ENCODE assay signal across 8 cellular contexts in the genomic region with DNA sequence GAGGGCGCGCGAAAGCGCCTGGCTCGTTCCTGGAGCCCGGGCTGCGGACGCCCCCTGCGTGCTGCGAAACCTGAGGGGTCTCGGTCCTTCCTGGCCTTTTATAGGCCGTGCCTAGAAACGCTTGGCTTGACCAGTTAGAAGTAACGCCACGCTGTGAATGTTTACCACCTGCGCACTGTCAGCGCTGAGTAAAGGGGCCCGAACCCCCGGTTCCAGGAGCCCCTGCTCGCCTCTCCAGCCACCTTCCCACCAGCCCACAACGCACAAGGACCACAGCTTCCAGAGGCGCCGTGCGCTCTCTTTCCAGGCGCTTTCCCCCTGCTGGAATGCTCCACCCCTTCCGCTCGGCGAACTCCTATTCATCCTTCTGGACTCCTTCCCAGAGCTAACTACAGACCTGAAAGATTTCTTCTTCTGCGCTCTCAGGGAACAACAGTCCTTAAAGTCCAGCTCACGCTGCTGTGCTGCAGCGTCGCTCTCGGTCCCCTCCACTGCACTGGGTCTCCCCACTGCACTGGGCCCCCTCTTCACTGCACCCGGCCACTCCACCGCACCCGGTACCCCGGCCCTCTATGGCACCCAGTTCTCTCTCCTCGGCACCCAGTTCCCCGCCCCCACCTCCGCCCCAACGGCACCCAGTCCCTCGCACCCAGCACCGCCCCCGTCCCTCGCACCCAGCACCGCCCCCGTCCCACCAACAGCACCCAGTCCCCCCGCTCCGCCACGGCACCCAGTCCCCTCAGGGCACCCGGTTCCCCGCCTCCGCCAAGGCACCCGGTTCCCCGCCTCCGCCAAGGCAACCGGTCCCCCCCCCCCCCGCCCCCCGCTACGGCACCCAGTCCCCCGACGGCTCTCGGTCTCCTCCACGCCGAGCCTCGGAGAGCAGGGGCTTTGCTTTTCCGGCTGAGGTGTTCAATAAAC.
DNase-seq lines count a peak whose midpoint lies in the region; ATAC-seq, FAIRE-seq and TF ChIP-seq lines count a peak whose summit lies in the region.

No MANE protein-coding gene starts in this region.

- POLR2A ChIA-PET in PC-3 (lab: Charles Lee; ENCODE audit: unreplicated experiment) = no interaction called here
- POLR2A ChIA-PET in HepG2 (lab: Yijun Ruan, JAX) = no interaction called here

- H3K9ac ChIP-seq in PC-3 (ENCODE audit: low read length) = peak overlapping the region; percentile 47
- no peak overlapping the region for H3K9ac ChIP-seq in mammary epithelial cell (ENCODE audit: insufficient read depth, low read length)
- peak overlapping the region; percentile 67 for H3K9ac ChIP-seq in HepG2 (ENCODE audit: insufficient read depth, low read depth, low read length)
- H3K9ac ChIP-seq in subcutaneous abdominal adipose tissue (ENCODE audit: low read length in 5 of 5) = peak overlapping the region in 1 of 5 donors; percentile 76

- DNase-seq in EL (peak; percentile 40), PC-3 (no peak), mammary epithelial cell (no peak), HepG2 (ENCODE audit: low spot score) (no peak)

- peak overlapping the region; percentile 73 for H3K4me3 ChIP-seq in PC-3 (ENCODE audit: low read length)
- peak overlapping the region; percentile 48 to 60 (median 53) for H3K4me3 ChIP-seq in mammary epithelial cell (replicated peaks in 1 of 3; ENCODE audit: insufficient read depth in 1 of 3, low read depth in 2 of 3, low read length in 3 of 3)
- H3K4me3 ChIP-seq in HepG2 (replicated peaks in 1 of 3; ENCODE audit: insufficient read depth in 1 of 3, low read depth in 2 of 3, low read length in 3 of 3) = peak overlapping the region; percentile 57 to 70 (median 68); a peak in 5 of 6 replicates
- peak overlapping the region; percentile 71 to 92 (median 75) for H3K4me3 ChIP-seq in subcutaneous abdominal adipose tissue (ENCODE audit: low read depth in 1 of 5, low read length in 5 of 5)

- intact Hi-C loops in PC-3 (cut with micrococcal nuclease) = loop anchor here (2.0 to 5.0 kb wide), 2 partner anchors 70 to 388 kb away; a partner anchor contains a TSS
- intact Hi-C loops in mammary epithelial cell (cut with micrococcal nuclease) = loop anchor here (1.0 to 10.0 kb wide), 5 partner anchors 70 to 1490 kb away; no protein-coding TSS in a partner anchor
- intact Hi-C loops in HepG2 (cut with micrococcal nuclease; ENCODE audit: unreplicated experiment) = loop anchor here (1.0 to 5.0 kb wide), 2 partner anchors 70 to 598 kb away; no protein-coding TSS in a partner anchor

- H3K79me2 ChIP-seq in PC-3 (ENCODE audit: low read length) (no peaks in the 10 kb centered on the region), mammary epithelial cell (ENCODE audit: insufficient read depth, low read length) (no peaks in the 10 kb centered on the region), HepG2 (ENCODE audit: insufficient read depth, low read length) (no peaks in the 10 kb centered on the region)

- no peaks in the 10 kb centered on the region for H3K27me3 ChIP-seq in PC-3 (ENCODE audit: low read length)
- H3K27me3 ChIP-seq in mammary epithelial cell (ENCODE audit: insufficient read depth, low read length) = no peaks in the 10 kb centered on the region
- no peaks in the 10 kb centered on the region for H3K27me3 ChIP-seq in HepG2 (ENCODE audit: control insufficient read depth in 1 of 2, insufficient read depth in 2 of 2, low read length in 2 of 2)
- peaks cover 0 to 4% (median 0%) of the 10 kb centered on the region in 5 donors for H3K27me3 ChIP-seq in subcutaneous abdominal adipose tissue (ENCODE audit: control insufficient read depth in 5 of 5, insufficient read depth in 4 of 5, low read length in 5 of 5)

- BruUV-seq in PC-3 (replicated peaks; lab: Mats Ljungman, UMichigan) = no TSS peak
- no TSS peak for BruUV-seq in mammary epithelial cell (replicated peaks; lab: Mats Ljungman, UMichigan)
- BruUV-seq in HepG2 (replicated peaks; lab: Mats Ljungman, UMichigan) = no TSS peak

- no peaks in the 10 kb centered on the region for H3K36me3 ChIP-seq in PC-3 (ENCODE audit: low read depth, low read length)
- H3K36me3 ChIP-seq in mammary epithelial cell (ENCODE audit: insufficient read depth, low read length) = no peaks in the 10 kb centered on the region
- no peaks in the 10 kb centered on the region for H3K36me3 ChIP-seq in HepG2 (replicated peaks in 1 of 2; ENCODE audit: control insufficient read depth in 1 of 2, insufficient read depth in 2 of 2, low read length in 2 of 2)
- H3K36me3 ChIP-seq in subcutaneous abdominal adipose tissue (ENCODE audit: control insufficient read depth in 5 of 5, insufficient read depth in 5 of 5, low read length in 5 of 5) = no peaks in the 10 kb centered on the region

- H3F3A ChIP-seq in PC-3 (ENCODE audit: low read length, unreplicated experiment) = no peaks in the 10 kb centered on the region

- peak overlapping the region; percentile 94 for H3K4me2 ChIP-seq in PC-3 (ENCODE audit: low read length)
- H3K4me2 ChIP-seq in mammary epithelial cell (ENCODE audit: insufficient read depth, low read depth, low read length) = peak overlapping the region; percentile 82
- H3K4me2 ChIP-seq in HepG2 (ENCODE audit: low read depth, low read length) = peak overlapping the region; percentile 91

- H3K9me2 ChIP-seq in PC-3 (replicated peaks; ENCODE audit: low read length) = no peaks in the 10 kb centered on the region

- TF ChIP-seq CTCF in PC-3 (conservative IDR thresholded peaks at IDR 0.05; ENCODE audit: low read depth, low read length) (no peak), mammary epithelial cell (conservative IDR thresholded peaks at IDR 0.05 in 1 of 2, IDR thresholded peaks at IDR 0.05 in 1 of 2; ENCODE audit: extremely low read depth in 1 of 2, insufficient read depth in 1 of 2, low read depth in 1 of 2, low read length in 2 of 2) (no peak), HepG2 (CRISPR knock-in tag; IDR thresholded peaks at IDR 0.05) (no peak)

- in situ Hi-C loops in mammary epithelial cell (cut with MboI; ENCODE audit: low sequenced_read_pairs in 2 of 2) (no loop called here), HepG2 (cut with HindIII; ENCODE audit: extremely low pct_ligation_motif_present, low pct_unique_long_range_greater_than_20kb) (loop anchor here (25.0 kb wide), 1 partner anchor 383 kb away; no protein-coding TSS in a partner anchor)

- H2AFZ ChIP-seq in PC-3 (ENCODE audit: low read length) = peak overlapping the region; percentile 99
- peak overlapping the region; percentile 88 for H2AFZ ChIP-seq in mammary epithelial cell (ENCODE audit: low read depth, low read length)
- peak overlapping the region; percentile 61 for H2AFZ ChIP-seq in HepG2 (ENCODE audit: low read length)

- TF ChIP-seq POLR2A in HepG2 (IDR thresholded peaks at IDR 0.05; ENCODE audit: insufficient read depth in 1 of 2, low read depth in 2 of 2, low read length in 2 of 2) = no peak

- no peaks in the 10 kb centered on the region for H3K9me3 ChIP-seq in PC-3 (ENCODE audit: low read length)
- no peaks in the 10 kb centered on the region for H3K9me3 ChIP-seq in mammary epithelial cell (replicated peaks; ENCODE audit: insufficient read depth, low read length)
- H3K9me3 ChIP-seq in HepG2 (ENCODE audit: low read length) = no peaks in the 10 kb centered on the region
- H3K9me3 ChIP-seq in subcutaneous abdominal adipose tissue (ENCODE audit: control insufficient read depth in 5 of 5, low read length in 5 of 5) = no peaks in the 10 kb centered on the region

- H4K20me1 ChIP-seq in PC-3 (ENCODE audit: low read length) = no peaks in the 10 kb centered on the region
- H4K20me1 ChIP-seq in mammary epithelial cell (ENCODE audit: insufficient read depth, low read length) = no peaks in the 10 kb centered on the region
- H4K20me1 ChIP-seq in HepG2 (ENCODE audit: insufficient read depth, low read length) = no peaks in the 10 kb centered on the region

- peaks cover 4% of the 10 kb centered on the region; the same call in 1 of the 2 replicates for H3K4me1 ChIP-seq in PC-3 (ENCODE audit: insufficient read depth, low read length)
- peaks cover 9% of the 10 kb centered on the region for H3K4me1 ChIP-seq in mammary epithelial cell (ENCODE audit: insufficient read depth, low read length)
- peaks cover 6% of the 10 kb centered on the region; the same call in 1 of the 2 replicates for H3K4me1 ChIP-seq in HepG2 (ENCODE audit: insufficient read depth, low read length)
- peaks cover 0 to 15% (median 15%) of the 10 kb centered on the region in 5 donors for H3K4me1 ChIP-seq in subcutaneous abdominal adipose tissue (ENCODE audit: control insufficient read depth in 5 of 5, insufficient read depth in 5 of 5, low read length in 5 of 5)

- H3K27ac ChIP-seq in PC-3 (ENCODE audit: low read length) (no peak overlapping the region), mammary epithelial cell (ENCODE audit: insufficient read depth, low read depth, low read length) (peak overlapping the region; percentile 0), HepG2 (ENCODE audit: extremely low read length, insufficient read depth, low read length) (no peak overlapping the region), subcutaneous abdominal adipose tissue (ENCODE audit: low read depth, low read length) (no peak overlapping the region)

- dilution Hi-C loops in mammary epithelial cell (cut with HindIII; ENCODE audit: low sequenced_read_pairs) = no loop called here

- peak; percentile 41; the same call in 1 of the 2 replicates for ATAC-seq in PC-3
- peak; percentile 43 for ATAC-seq in HepG2
- ATAC-seq in HG02798 (IDR thresholded peaks at IDR 0.05; ENCODE audit: poor library complexity, unreplicated experiment) = no peak
- no peak for ATAC-seq in GM21737 (IDR thresholded peaks at IDR 0.05; ENCODE audit: unreplicated experiment)
- no peak for ATAC-seq in HG02884 (IDR thresholded peaks at IDR 0.05; ENCODE audit: unreplicated experiment)

- WGBS in mammary epithelial cell (ENCODE audit: low coverage, missing lambda C conversion rate) = 45% methylated on average over 22 of the region's 67 CpGs
- 55% methylated on average over 59 of the region's 67 CpGs for WGBS in HepG2 (ENCODE audit: low lambda C conversion rate)

- FAIRE-seq in HepG2 (lab: Jason Lieb, UNC) = no peak

- TF ChIP-seq EP300 in HepG2 (IDR thresholded peaks at IDR 0.05; ENCODE audit: low read depth in 2 of 2, low read length in 2 of 2) (no peak), HepG2 (CRISPR knock-in tag; IDR thresholded peaks at IDR 0.05; ENCODE audit: borderline replicate concordance) (no peak)

- CTCF ChIA-PET in PC-3 (lab: Charles Lee) (interaction anchor here (0.7 kb wide), 1 partner anchor 245 kb away, joined by 4 read pairs; no protein-coding TSS in a partner anchor), mammary epithelial cell (lab: Charles Lee; ENCODE audit: low non-redundant PET) (interaction anchor here (0.9 kb wide), 1 partner anchor 87 kb away, joined by 5 read pairs; no protein-coding TSS in a partner anchor), HepG2 (lab: Yijun Ruan, JAX; ENCODE audit: low intra/inter-chr PET ratio, low total read pairs) (interaction anchor here (0.7 kb wide), 1 partner anchor 98 kb away, joined by 3 read pairs; no protein-coding TSS in a partner anchor)

- TF ChIP-seq RAD21 in HepG2 (CRISPR knock-in tag; IDR thresholded peaks at IDR 0.05) = no peak

TF ChIP-seq in HepG2, 621 proteins besides CTCF, POLR2A, EP300 and RAD21 (continues in another document):
- no peak for TF ChIP-seq ZNF761 (CRISPR knock-in tag; conservative IDR thresholded peaks at IDR 0.05)

Comparison
In these comparisons a context has a peak if more than half of its experiments do, and no peak if none do; other contexts are left out.
1. ATAC-seq: peak in PC-3 (single experiment) and HepG2 (single experiment); none in HG02798 (single experiment), GM21737 (single experiment) and HG02884 (single experiment).
2. Peak in every context shown above with its lines, with median percentiles within 50 percentile points of each other: H2AFZ ChIP-seq, H3K4me2 ChIP-seq and H3K4me3 ChIP-seq.